Comparison of ENCODE assay signal across 8 cellular contexts in genomic region chr19:46717034-46717715, GRCh38.
A peak's percentile ranks its signal among the peaks of the same experiment; 100 is the strongest.
DNase-seq lines count a peak whose midpoint lies in the region; ATAC-seq and TF ChIP-seq lines count a peak whose summit lies in the region.

TSS of gene PRKD2 (minus strand) at chr19:46717114. CDS start at chr19:46716370, 744 bp downstream.

- H3K36me3 Mint-ChIP-seq in effector memory CD8-positive, alpha-beta T cell (ENCODE audit: insufficient read depth): peaks cover 56% of the 10 kb centered on the region
- peaks cover 10% of the 10 kb centered on the region for H3K36me3 Mint-ChIP-seq in memory B cell

- peak; percentile 97 for DNase-seq in GM13976 (ENCODE audit: low spot score)
- peak; percentile 55 for DNase-seq in NOMO-1 treated with dmso at 0.1 percent for 144 hours (lab: John Stamatoyannopoulos, UW; ENCODE audit: unreplicated experiment)
- peak; percentile 79 to 92 (median 83) for DNase-seq in activated CD8-positive, alpha-beta memory T cell treated with anti-CD3 and anti-CD28 coated beads for 48 hours (ENCODE audit: low read depth in 2 of 3, low spot score in 2 of 3)
- DNase-seq in effector memory CD8-positive, alpha-beta T cell: peak; percentile 80 to 85 (median 82)
- peak; percentile 80 to 92 for DNase-seq in memory B cell (ENCODE audit: low spot score in 2 of 2)
- DNase-seq in stimulated activated CD8-positive, alpha-beta memory T cell treated with anti-CD3 and anti-CD28 coated beads, Interleukin-12 subunit alpha, Interleukin-12 subunit beta, amount 100 ng/mL, for 1 hour (ENCODE audit: low read depth): peak; percentile 86

- in situ Hi-C loops in GM13976 (cut with MboI; ENCODE audit: low sequenced_read_pairs, unreplicated experiment): no loop called here

- TF ChIP-seq CTCF in GM13976 (IDR thresholded peaks at IDR 0.05; ENCODE audit: borderline replicate concordance, control extremely low read depth, extremely low read depth, insufficient read depth, missing control alignments): no peak

- H3K4me1 Mint-ChIP-seq in effector memory CD8-positive, alpha-beta T cell (ENCODE audit: low read depth in 2 of 2): peaks cover 44 to 58% of the 10 kb centered on the region in 2 donors
- peaks cover 41% of the 10 kb centered on the region for H3K4me1 Mint-ChIP-seq in memory B cell

- H3K27me3 Mint-ChIP-seq in effector memory CD8-positive, alpha-beta T cell: no peaks in the 10 kb centered on the region
- no peaks in the 10 kb centered on the region for H3K27me3 Mint-ChIP-seq in memory B cell

- H3K27ac Mint-ChIP-seq in effector memory CD8-positive, alpha-beta T cell: peak within 1 kb of the TSS; percentile 97
- H3K27ac Mint-ChIP-seq in memory B cell: peak within 1 kb of the TSS; percentile 97

- ATAC-seq in HG03196 (IDR thresholded peaks at IDR 0.05; ENCODE audit: unreplicated experiment) (peak; percentile 30), memory B cell (ENCODE audit: low read depth) (peak; percentile 58), HG02970 (IDR thresholded peaks at IDR 0.05; ENCODE audit: low FRiP score, unreplicated experiment) (no peak)
- ATAC-seq in effector memory CD8-positive, alpha-beta T cell (replicated peaks): peak; percentile 46

- H3K4me3 Mint-ChIP-seq in effector memory CD8-positive, alpha-beta T cell: peak within 1 kb of the TSS; percentile 97 to 99
- H3K4me3 Mint-ChIP-seq in memory B cell: peak within 1 kb of the TSS; percentile 98

- H3K9me3 Mint-ChIP-seq in effector memory CD8-positive, alpha-beta T cell: no peaks in the 10 kb centered on the region
- H3K9me3 Mint-ChIP-seq in memory B cell: no peaks in the 10 kb centered on the region
